20 cellular contexts compared by ENCODE assay signal in the genomic region with DNA sequence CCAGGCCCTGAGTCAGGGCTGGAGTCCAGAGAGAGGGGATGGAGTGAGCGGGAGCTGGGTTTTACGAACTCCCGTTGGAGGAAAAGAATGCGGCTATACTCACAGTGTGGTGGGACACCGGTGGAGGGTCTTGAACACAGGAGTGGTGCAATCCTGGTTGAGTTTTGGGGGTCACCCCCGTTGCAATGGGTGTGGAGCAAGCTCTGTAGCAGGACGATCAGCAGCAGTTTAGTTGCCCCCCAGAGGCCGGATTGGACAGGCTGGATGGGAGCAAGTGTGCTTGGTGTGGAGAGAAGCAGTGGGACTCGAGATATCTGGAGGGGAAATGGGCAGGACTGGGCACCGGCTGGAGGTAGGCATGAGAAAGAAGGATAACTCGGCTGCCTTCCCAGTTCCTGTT.
DNase-seq lines count a peak whose midpoint lies in the region; ATAC-seq and TF ChIP-seq lines count a peak whose summit lies in the region.
"Had no signal": no experiment of that assay in that cellular context is flagged by ENCODE, and none has a peak within 500 bp of the region (broad histone marks: within the 10 kb centered on the region; RNA-seq: fewer than 3 reads in every experiment).

No MANE protein-coding gene starts in this region.

- no peak overlapping the region for H3K4me3 Mint-ChIP-seq in stimulated activated naive CD8-positive, alpha-beta T cell treated with anti-CD3 and anti-CD28 coated beads, Interleukin-15, Interleukin-2, amounts not matched to agents 100 ng/mL and 50 ng/mL, for 24 hours
- H3K4me3 Mint-ChIP-seq in chondrocyte (ENCODE audit: unreplicated experiment): no peak overlapping the region
- no peak overlapping the region for H3K4me3 Mint-ChIP-seq in activated T-helper 1 cell treated with anti-CD3 and anti-CD28 coated beads, Interleukin-12 subunit alpha, Interleukin-12 subunit beta, Interleukin-2, Interleukin-4 antibody, amounts not matched to agents 30 ng/mL and 10 ng/mL and 1 ng/mL, durations not matched to agents 14 hours and 24 hours and 36 hours
- H3K4me3 Mint-ChIP-seq: CD4-positive, CD25-positive, alpha-beta regulatory T cell; HFFc6 had no signal

- no peaks in the 10 kb centered on the region for H3K9me3 Mint-ChIP-seq in stimulated activated naive CD8-positive, alpha-beta T cell treated with anti-CD3 and anti-CD28 coated beads, Interleukin-15, Interleukin-2, amounts not matched to agents 100 ng/mL and 50 ng/mL, for 24 hours
- peaks cover under 1% of the 10 kb centered on the region for H3K9me3 Mint-ChIP-seq in chondrocyte (ENCODE audit: low read depth)
- H3K9me3 Mint-ChIP-seq in activated T-helper 1 cell treated with anti-CD3 and anti-CD28 coated beads, Interleukin-12 subunit alpha, Interleukin-12 subunit beta, Interleukin-2, Interleukin-4 antibody, amounts not matched to agents 30 ng/mL and 10 ng/mL and 1 ng/mL, durations not matched to agents 14 hours and 24 hours and 36 hours: no peaks in the 10 kb centered on the region
- H3K9me3 Mint-ChIP-seq: CD4-positive, CD25-positive, alpha-beta regulatory T cell had no signal

- WGBS in neuronal stem cell (ENCODE audit: extremely low coverage in 2 of 2, insufficient read length in 2 of 2, insufficient replicate concordance in 1 of 2), 2 donors: no CpG with 5 or more reads among the region's 11 CpGs

- H4K8ac ChIP-seq in neuronal stem cell (ENCODE audit: low read depth, low read length): no peak overlapping the region

- no peaks in the 10 kb centered on the region for H3K79me1 ChIP-seq in neuronal stem cell (ENCODE audit: low read depth, low read length)

- peak overlapping the region; percentile 4 for H3K9ac ChIP-seq in neuronal stem cell (ENCODE audit: low read depth, low read length, poor library complexity)
- H3K9ac ChIP-seq: KMS-11 had no signal

- no peak overlapping the region for H3K14ac ChIP-seq in neuronal stem cell (ENCODE audit: low read length)

- H3K27ac ChIP-seq in neuronal stem cell (replicated peaks; ENCODE audit: low read length): no peak overlapping the region
- H3K27ac ChIP-seq: KMS-11, SJCRH30 had no signal

- no peaks in the 10 kb centered on the region for H3K9me3 ChIP-seq in neuronal stem cell (replicated peaks in 1 of 2; ENCODE audit: control insufficient read depth in 2 of 2, insufficient read depth in 1 of 2, low read depth in 1 of 2, low read length in 2 of 2)
- H3K9me3 ChIP-seq: SJCRH30 had no signal

- H3K4ac ChIP-seq in neuronal stem cell (ENCODE audit: low read length): no peak overlapping the region

- no peak overlapping the region for H3K23ac ChIP-seq in neuronal stem cell (ENCODE audit: low read depth, low read length, poor library complexity)

- H3K4me3 ChIP-seq in neuronal stem cell (ENCODE audit: low read length in 2 of 2): no peak overlapping the region
- H3K4me3 ChIP-seq: SJCRH30 had no signal

- H3K4me1 Mint-ChIP-seq in stimulated activated naive CD8-positive, alpha-beta T cell treated with anti-CD3 and anti-CD28 coated beads, Interleukin-15, Interleukin-2, amounts not matched to agents 100 ng/mL and 50 ng/mL, for 24 hours (ENCODE audit: low read depth): no peaks in the 10 kb centered on the region
- H3K4me1 Mint-ChIP-seq in chondrocyte (ENCODE audit: low read depth): no peaks in the 10 kb centered on the region
- no peaks in the 10 kb centered on the region for H3K4me1 Mint-ChIP-seq in activated T-helper 1 cell treated with anti-CD3 and anti-CD28 coated beads, Interleukin-12 subunit alpha, Interleukin-12 subunit beta, Interleukin-2, Interleukin-4 antibody, amounts not matched to agents 30 ng/mL and 10 ng/mL and 1 ng/mL, durations not matched to agents 14 hours and 24 hours and 36 hours (ENCODE audit: low read depth)
- H3K4me1 Mint-ChIP-seq: CD4-positive, CD25-positive, alpha-beta regulatory T cell had no signal

- no peak overlapping the region for H2BK12ac ChIP-seq in neuronal stem cell (ENCODE audit: low read length)

- H2AK5ac ChIP-seq in neuronal stem cell (ENCODE audit: low read depth, low read length): no peak overlapping the region

- H2BK120ac ChIP-seq in neuronal stem cell (ENCODE audit: low read depth, low read length): no peak overlapping the region

- H4K91ac ChIP-seq in neuronal stem cell (ENCODE audit: low read depth, low read length, poor library complexity): no peak overlapping the region

- intact Hi-C loops in activated T-helper 1 cell treated with anti-CD3 and anti-CD28 coated beads, Interleukin-12 subunit alpha, Interleukin-12 subunit beta, Interleukin-2, Interleukin-4 antibody, amounts not matched to agents 30 ng/mL and 10 ng/mL and 1 ng/mL, durations not matched to agents 14 hours and 24 hours and 36 hours (cut with micrococcal nuclease): no loop called here

- H2BK5ac ChIP-seq in neuronal stem cell (ENCODE audit: low read length): no peak overlapping the region

- no peak overlapping the region for H3K4me2 ChIP-seq in neuronal stem cell (ENCODE audit: insufficient read depth, low read length, poor library complexity, severe bottlenecking)
- H3K4me2 ChIP-seq: KMS-11 had no signal

- no peak overlapping the region for H3K18ac ChIP-seq in neuronal stem cell (ENCODE audit: low read length)

- H3K4me1 ChIP-seq in neuronal stem cell (ENCODE audit: control insufficient read depth in 2 of 2, insufficient read depth in 1 of 2, low read depth in 1 of 2, low read length in 2 of 2): peaks cover 0 to 5% of the 10 kb centered on the region in 2 donors
- H3K4me1 ChIP-seq: SJCRH30 had no signal

- no peak for TF ChIP-seq CTCF in chondrocyte (IDR thresholded peaks at IDR 0.05)

- peaks cover 5% of the 10 kb centered on the region for H3K27me3 Mint-ChIP-seq in stimulated activated naive CD8-positive, alpha-beta T cell treated with anti-CD3 and anti-CD28 coated beads, Interleukin-15, Interleukin-2, amounts not matched to agents 100 ng/mL and 50 ng/mL, for 24 hours
- H3K27me3 Mint-ChIP-seq in chondrocyte (ENCODE audit: low read depth): peaks cover 21% of the 10 kb centered on the region
- peaks cover 3% of the 10 kb centered on the region for H3K27me3 Mint-ChIP-seq in activated T-helper 1 cell treated with anti-CD3 and anti-CD28 coated beads, Interleukin-12 subunit alpha, Interleukin-12 subunit beta, Interleukin-2, Interleukin-4 antibody, amounts not matched to agents 30 ng/mL and 10 ng/mL and 1 ng/mL, durations not matched to agents 14 hours and 24 hours and 36 hours (ENCODE audit: insufficient read depth)
- H3K27me3 Mint-ChIP-seq: CD4-positive, CD25-positive, alpha-beta regulatory T cell had no signal

- no peak for ATAC-seq in stimulated activated naive CD8-positive, alpha-beta T cell treated with anti-CD3 and anti-CD28 coated beads, Interleukin-15, Interleukin-2, amounts not matched to agents 100 U/mL and 50 U/mL, for 24 hours

- H2BK15ac ChIP-seq in neuronal stem cell (ENCODE audit: low read length): no peak overlapping the region

- H3K36me3 ChIP-seq in neuronal stem cell (replicated peaks in 1 of 2; ENCODE audit: control insufficient read depth in 2 of 2, insufficient read depth in 2 of 2, low read length in 2 of 2): no peaks in the 10 kb centered on the region
- H3K36me3 ChIP-seq: SJCRH30 had no signal

- H2AFZ ChIP-seq in neuronal stem cell (ENCODE audit: low read length): no peak overlapping the region

- no peaks in the 10 kb centered on the region for H3K36me3 Mint-ChIP-seq in stimulated activated naive CD8-positive, alpha-beta T cell treated with anti-CD3 and anti-CD28 coated beads, Interleukin-15, Interleukin-2, amounts not matched to agents 100 ng/mL and 50 ng/mL, for 24 hours (ENCODE audit: low read depth)
- H3K36me3 Mint-ChIP-seq in chondrocyte (ENCODE audit: low read depth): no peaks in the 10 kb centered on the region
- H3K36me3 Mint-ChIP-seq in activated T-helper 1 cell treated with anti-CD3 and anti-CD28 coated beads, Interleukin-12 subunit alpha, Interleukin-12 subunit beta, Interleukin-2, Interleukin-4 antibody, amounts not matched to agents 30 ng/mL and 10 ng/mL and 1 ng/mL, durations not matched to agents 14 hours and 24 hours and 36 hours (ENCODE audit: low read depth): no peaks in the 10 kb centered on the region
- H3K36me3 Mint-ChIP-seq: CD4-positive, CD25-positive, alpha-beta regulatory T cell had no signal

- H3K27ac Mint-ChIP-seq in stimulated activated naive CD8-positive, alpha-beta T cell treated with anti-CD3 and anti-CD28 coated beads, Interleukin-15, Interleukin-2, amounts not matched to agents 100 ng/mL and 50 ng/mL, for 24 hours: peak overlapping the region; percentile 1
- peak overlapping the region; percentile 63 for H3K27ac Mint-ChIP-seq in chondrocyte (ENCODE audit: unreplicated experiment)
- H3K27ac Mint-ChIP-seq in activated T-helper 1 cell treated with anti-CD3 and anti-CD28 coated beads, Interleukin-12 subunit alpha, Interleukin-12 subunit beta, Interleukin-2, Interleukin-4 antibody, amounts not matched to agents 30 ng/mL and 10 ng/mL and 1 ng/mL, durations not matched to agents 14 hours and 24 hours and 36 hours: no peak overlapping the region
- H3K27ac Mint-ChIP-seq: HFFc6 had no signal

- H3K27me3 ChIP-seq in neuronal stem cell (ENCODE audit: control insufficient read depth in 3 of 3, insufficient read depth in 3 of 3, low read depth in 1 of 3, low read length in 3 of 3): peaks cover 0 to 2% (median 0%) of the 10 kb centered on the region in 3 experiments
- H3K27me3 ChIP-seq: SJCRH30 had no signal

- DNase-seq in stimulated activated naive CD8-positive, alpha-beta T cell treated with anti-CD3 and anti-CD28 coated beads, Interleukin-15, Interleukin-2, amounts not matched to agents 100 U/mL and 50 U/mL, for 24 hours: no peak
- DNase-seq in chondrocyte (ENCODE audit: low spot score): no peak
- DNase-seq in neuronal stem cell (ENCODE audit: low spot score): no peak
- no peak for DNase-seq in NK-92 treated with Interleukin-12 subunit alpha and Interleukin-12 subunit beta, amount 100 ng/mL, for 24 hours (lab: John Stamatoyannopoulos, UW)
- no peak for DNase-seq in Kasumi-1 (lab: John Stamatoyannopoulos, UW)
- DNase-seq in activated T-helper 1 cell treated with anti-CD3 and anti-CD28 coated beads, Interleukin-12 subunit alpha, Interleukin-12 subunit beta, Interleukin-2, Interleukin-4 antibody, amounts not matched to agents 30 ng/mL and 10 ng/mL and 1 ng/mL, durations not matched to agents 14 hours and 24 hours and 36 hours (ENCODE audit: low spot score): no peak
- DNase-seq: AML-193; CD4-positive, CD25-positive, alpha-beta regulatory T cell; DMS79; H7; HFFc6; MV-4-11; NCI-H1105 treated with DMSO at 0.1 percent for 48 hours; NCI-H2081 treated with DMSO at 0.1 percent for 48 hours; NCI-H2171 treated with DMSO at 0.1 percent for 48 hours; NCI-H526; OCI-M1; SJCRH30 had no signal
